ENCODE assay signal across 1 cellular context in the genomic region with DNA sequence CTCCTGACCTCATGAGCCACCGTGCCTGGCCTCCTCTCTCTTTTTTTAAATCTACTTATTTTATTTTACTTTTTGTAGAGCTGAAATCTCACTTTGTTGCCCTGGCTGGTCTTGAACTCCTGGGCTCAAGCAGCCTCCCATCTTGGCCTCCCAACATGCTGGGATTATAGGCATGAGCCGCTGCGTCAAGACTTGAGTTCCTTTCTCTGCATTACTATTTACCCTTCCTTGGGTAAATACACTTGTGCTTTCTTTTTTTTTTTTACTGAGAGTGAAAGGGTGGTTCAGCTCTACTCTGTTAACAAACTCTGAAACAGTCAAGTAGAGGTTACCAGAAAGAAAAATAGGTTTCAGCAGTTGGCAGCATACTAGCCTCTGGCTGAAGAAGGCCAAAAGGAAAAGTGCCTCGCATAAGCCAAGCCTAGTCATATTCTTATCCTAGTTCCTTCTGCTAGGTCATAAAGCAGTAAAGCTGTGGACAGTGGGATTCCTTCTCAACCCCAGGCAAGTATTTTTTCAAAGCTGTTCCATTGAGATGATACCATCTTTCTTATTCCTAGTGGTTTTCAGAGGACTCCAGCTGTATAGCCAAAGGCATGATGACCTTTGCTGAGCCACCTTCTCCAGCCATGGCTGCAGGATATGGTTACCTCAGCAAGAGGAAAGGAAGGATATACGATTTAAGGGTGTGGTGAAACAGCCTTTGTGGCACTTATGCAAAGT.
TF ChIP-seq lines count a peak whose summit lies in the region.

No MANE protein-coding gene starts in this region.

TF ChIP-seq in GM23338, 12 proteins besides CTCF, POLR2A, EP300 and RAD21 (continued from another document):
- TF ChIP-seq, protein P1, sequence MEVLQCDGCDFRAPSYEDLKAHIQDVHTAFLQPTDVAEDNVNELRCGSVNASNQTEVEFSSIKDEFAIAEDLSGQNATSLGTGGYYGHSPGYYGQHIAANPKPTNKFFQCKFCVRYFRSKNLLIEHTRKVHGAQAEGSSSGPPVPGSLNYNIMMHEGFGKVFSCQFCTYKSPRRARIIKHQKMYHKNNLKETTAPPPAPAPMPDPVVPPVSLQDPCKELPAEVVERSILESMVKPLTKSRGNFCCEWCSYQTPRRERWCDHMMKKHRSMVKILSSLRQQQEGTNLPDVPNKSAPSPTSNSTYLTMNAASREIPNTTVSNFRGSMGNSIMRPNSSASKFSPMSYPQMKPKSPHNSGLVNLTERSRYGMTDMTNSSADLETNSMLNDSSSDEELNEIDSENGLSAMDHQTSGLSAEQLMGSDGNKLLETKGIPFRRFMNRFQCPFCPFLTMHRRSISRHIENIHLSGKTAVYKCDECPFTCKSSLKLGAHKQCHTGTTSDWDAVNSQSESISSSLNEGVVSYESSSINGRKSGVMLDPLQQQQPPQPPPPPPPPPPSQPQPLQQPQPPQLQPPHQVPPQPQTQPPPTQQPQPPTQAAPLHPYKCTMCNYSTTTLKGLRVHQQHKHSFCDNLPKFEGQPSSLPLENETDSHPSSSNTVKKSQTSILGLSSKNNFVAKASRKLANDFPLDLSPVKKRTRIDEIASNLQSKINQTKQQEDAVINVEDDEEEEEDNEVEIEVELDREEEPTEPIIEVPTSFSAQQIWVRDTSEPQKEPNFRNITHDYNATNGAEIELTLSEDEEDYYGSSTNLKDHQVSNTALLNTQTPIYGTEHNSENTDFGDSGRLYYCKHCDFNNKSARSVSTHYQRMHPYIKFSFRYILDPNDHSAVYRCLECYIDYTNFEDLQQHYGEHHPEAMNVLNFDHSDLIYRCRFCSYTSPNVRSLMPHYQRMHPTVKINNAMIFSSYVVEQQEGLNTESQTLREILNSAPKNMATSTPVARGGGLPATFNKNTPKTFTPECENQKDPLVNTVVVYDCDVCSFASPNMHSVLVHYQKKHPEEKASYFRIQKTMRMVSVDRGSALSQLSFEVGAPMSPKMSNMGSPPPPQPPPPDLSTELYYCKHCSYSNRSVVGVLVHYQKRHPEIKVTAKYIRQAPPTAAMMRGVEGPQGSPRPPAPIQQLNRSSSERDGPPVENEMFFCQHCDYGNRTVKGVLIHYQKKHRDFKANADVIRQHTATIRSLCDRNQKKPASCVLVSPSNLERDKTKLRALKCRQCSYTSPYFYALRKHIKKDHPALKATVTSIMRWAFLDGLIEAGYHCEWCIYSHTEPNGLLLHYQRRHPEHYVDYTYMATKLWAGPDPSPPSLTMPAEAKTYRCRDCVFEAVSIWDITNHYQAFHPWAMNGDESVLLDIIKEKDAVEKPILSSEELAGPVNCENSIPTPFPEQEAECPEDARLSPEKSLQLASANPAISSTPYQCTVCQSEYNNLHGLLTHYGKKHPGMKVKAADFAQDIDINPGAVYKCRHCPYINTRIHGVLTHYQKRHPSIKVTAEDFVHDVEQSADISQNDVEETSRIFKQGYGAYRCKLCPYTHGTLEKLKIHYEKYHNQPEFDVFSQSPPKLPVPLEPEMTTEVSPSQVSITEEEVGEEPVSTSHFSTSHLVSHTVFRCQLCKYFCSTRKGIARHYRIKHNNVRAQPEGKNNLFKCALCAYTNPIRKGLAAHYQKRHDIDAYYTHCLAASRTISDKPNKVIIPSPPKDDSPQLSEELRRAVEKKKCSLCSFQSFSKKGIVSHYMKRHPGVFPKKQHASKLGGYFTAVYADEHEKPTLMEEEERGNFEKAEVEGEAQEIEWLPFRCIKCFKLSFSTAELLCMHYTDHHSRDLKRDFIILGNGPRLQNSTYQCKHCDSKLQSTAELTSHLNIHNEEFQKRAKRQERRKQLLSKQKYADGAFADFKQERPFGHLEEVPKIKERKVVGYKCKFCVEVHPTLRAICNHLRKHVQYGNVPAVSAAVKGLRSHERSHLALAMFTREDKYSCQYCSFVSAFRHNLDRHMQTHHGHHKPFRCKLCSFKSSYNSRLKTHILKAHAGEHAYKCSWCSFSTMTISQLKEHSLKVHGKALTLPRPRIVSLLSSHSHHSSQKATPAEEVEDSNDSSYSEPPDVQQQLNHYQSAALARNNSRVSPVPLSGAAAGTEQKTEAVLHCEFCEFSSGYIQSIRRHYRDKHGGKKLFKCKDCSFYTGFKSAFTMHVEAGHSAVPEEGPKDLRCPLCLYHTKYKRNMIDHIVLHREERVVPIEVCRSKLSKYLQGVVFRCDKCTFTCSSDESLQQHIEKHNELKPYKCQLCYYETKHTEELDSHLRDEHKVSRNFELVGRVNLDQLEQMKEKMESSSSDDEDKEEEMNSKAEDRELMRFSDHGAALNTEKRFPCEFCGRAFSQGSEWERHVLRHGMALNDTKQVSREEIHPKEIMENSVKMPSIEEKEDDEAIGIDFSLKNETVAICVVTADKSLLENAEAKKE (CRISPR knock-in tag; IDR thresholded peaks at IDR 0.05) = no peak
- TF ChIP-seq JUNB (IDR thresholded peaks at IDR 0.05; ENCODE audit: unreplicated experiment) (no peak), EZH2 (IDR thresholded peaks at IDR 0.05; ENCODE audit: low read depth, unreplicated experiment) (no peak), STAT1 (IDR thresholded peaks at IDR 0.05; ENCODE audit: unreplicated experiment) (no peak)
- TF ChIP-seq, protein P2, sequence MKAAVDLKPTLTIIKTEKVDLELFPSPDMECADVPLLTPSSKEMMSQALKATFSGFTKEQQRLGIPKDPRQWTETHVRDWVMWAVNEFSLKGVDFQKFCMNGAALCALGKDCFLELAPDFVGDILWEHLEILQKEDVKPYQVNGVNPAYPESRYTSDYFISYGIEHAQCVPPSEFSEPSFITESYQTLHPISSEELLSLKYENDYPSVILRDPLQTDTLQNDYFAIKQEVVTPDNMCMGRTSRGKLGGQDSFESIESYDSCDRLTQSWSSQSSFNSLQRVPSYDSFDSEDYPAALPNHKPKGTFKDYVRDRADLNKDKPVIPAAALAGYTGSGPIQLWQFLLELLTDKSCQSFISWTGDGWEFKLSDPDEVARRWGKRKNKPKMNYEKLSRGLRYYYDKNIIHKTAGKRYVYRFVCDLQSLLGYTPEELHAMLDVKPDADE (IDR thresholded peaks at IDR 0.05) = no peak
